25 cellular contexts compared by ENCODE assay signal in genomic region chr4:153798901-153799707, GRCh38. TPM values are rescaled to one million over a fixed set of nuclear protein-coding genes. Genes with fewer than 3 reads are reported as not detected.
DNase-seq lines count a peak whose midpoint lies in the region; FAIRE-seq and TF ChIP-seq lines count a peak whose summit lies in the region.
"Had no signal": no experiment of that assay in that cellular context is flagged by ENCODE, and none has a peak within 500 bp of the region (broad histone marks: within the 10 kb centered on the region; RNA-seq: fewer than 3 reads in every experiment).

No MANE protein-coding gene starts in this region.

- H3K4me3 ChIP-seq in BLaER1 treated with 17β-estradiol and CSF1 and Interleukin-3, amounts not matched to agents 10 nM and 100 nM = no peak overlapping the region
- H3K4me3 ChIP-seq in WERI-Rb-1 (ENCODE audit: low read depth, low read length) (no peak overlapping the region), hepatocyte (no peak overlapping the region)
- H3K4me3 ChIP-seq: GM12878, GM23338, PC-9, SJCRH30 had no signal

- no peaks in the 10 kb centered on the region for H3K36me3 ChIP-seq in BLaER1 treated with 17β-estradiol and CSF1 and Interleukin-3, amounts not matched to agents 10 nM and 100 nM
- H3K36me3 ChIP-seq in WERI-Rb-1 (no peaks in the 10 kb centered on the region), hepatocyte (replicated peaks; ENCODE audit: insufficient read depth, low read depth) (no peaks in the 10 kb centered on the region)
- H3K36me3 ChIP-seq: SJCRH30 had no signal

- TF ChIP-seq CTCF in WERI-Rb-1 (IDR thresholded peaks at IDR 0.05; ENCODE audit: low read depth, low read length) (no peak), hepatocyte (IDR thresholded peaks at IDR 0.05; ENCODE audit: poor library complexity) (no peak)

- no peak overlapping the region for H3K4me3 Mint-ChIP-seq in immature natural killer cell
- H3K4me3 Mint-ChIP-seq: CD4-positive, alpha-beta memory T cell; GM23338 had no signal

- H3K27ac ChIP-seq in BLaER1 treated with 17β-estradiol and CSF1 and Interleukin-3, amounts not matched to agents 10 nM and 100 nM = no peak overlapping the region
- H3K27ac ChIP-seq in WERI-Rb-1 = peak overlapping the region; percentile 2; the same call in 1 of the 2 replicates
- H3K27ac ChIP-seq in hepatocyte = no peak overlapping the region
- H3K27ac ChIP-seq: HL-60, PC-9, SJCRH30 had no signal

- no peak overlapping the region for H2AFZ ChIP-seq in hepatocyte
- H2AFZ ChIP-seq: GM23338, PC-9 had no signal

- peaks cover 9 to 20% (median 12%) of the 10 kb centered on the region in 3 donors for H3K27me3 Mint-ChIP-seq in immature natural killer cell (ENCODE audit: low read depth in 3 of 3)

- H3K27ac Mint-ChIP-seq in immature natural killer cell = no peak overlapping the region
- H3K27ac Mint-ChIP-seq: CD4-positive, alpha-beta memory T cell; GM23338 had no signal

- peaks cover 0 to 2% (median 0%) of the 10 kb centered on the region in 6 donors for H3K9me3 Mint-ChIP-seq in immature natural killer cell
- H3K9me3 Mint-ChIP-seq: CD4-positive, alpha-beta memory T cell; GM23338 had no signal

- H3K27me3 ChIP-seq in BLaER1 treated with 17β-estradiol and CSF1 and Interleukin-3, amounts not matched to agents 10 nM and 100 nM = 0 out of 22 replicates have a peak, but pooled peaks cover 0 to 3% (median 0%) of the 10 kb centered on the region in 11 experiments
- no peaks in the 10 kb centered on the region for H3K27me3 ChIP-seq in WERI-Rb-1 (ENCODE audit: insufficient read depth, low read depth, severe bottlenecking)
- H3K27me3 ChIP-seq in hepatocyte = peaks cover 11% of the 10 kb centered on the region
- H3K27me3 ChIP-seq: SJCRH30 had no signal

- H3K4me1 Mint-ChIP-seq in immature natural killer cell = no peaks in the 10 kb centered on the region
- H3K4me1 Mint-ChIP-seq: CD4-positive, alpha-beta memory T cell had no signal

- H3K9me2 ChIP-seq in hepatocyte (replicated peaks; ENCODE audit: insufficient read depth) = no peaks in the 10 kb centered on the region

- 82% methylated on average over 3 of the region's 3 CpGs for WGBS in hepatocyte (ENCODE audit: low lambda C conversion rate, missing lambda C conversion rate)

- no peaks in the 10 kb centered on the region for H4K20me1 ChIP-seq in BLaER1 treated with 17β-estradiol and CSF1 and Interleukin-3, amounts not matched to agents 10 nM and 100 nM
- no peaks in the 10 kb centered on the region for H4K20me1 ChIP-seq in hepatocyte (ENCODE audit: insufficient read depth, poor library complexity, severe bottlenecking)

- no peaks in the 10 kb centered on the region for H3K79me2 ChIP-seq in hepatocyte

- H3K36me3 Mint-ChIP-seq in immature natural killer cell = no peaks in the 10 kb centered on the region
- H3K36me3 Mint-ChIP-seq: CD4-positive, alpha-beta memory T cell had no signal

- DNase-seq in WERI-Rb-1 (no peak), hepatocyte (ENCODE audit: low spot score) (no peak), HTR-8/SVneo (ENCODE audit: insufficient read length, low spot score) (no peak), Ammon's horn (ENCODE audit: low spot score) (no peak), germinal center (ENCODE audit: low spot score) (no peak), immature natural killer cell (no peak)
- DNase-seq: C1 segment of cervical spinal cord; Caco-2; CD4-positive, alpha-beta memory T cell; HCEC 1CT; NCI-H1092; NCI-H1436; NCI-H187; NCI-H2081 treated with DMSO at 0.1 percent for 48 hours; NCI-H524; NCI-H748 treated with DMSO at 0.1 percent for 48 hours; NK-92 treated with Interleukin-12 subunit alpha and Interleukin-12 subunit beta, amount 100 ng/mL, for 24 hours; PC-9; SJCRH30 had no signal

- no peak overlapping the region for H3K9ac ChIP-seq in BLaER1 treated with 17β-estradiol and CSF1 and Interleukin-3, amounts not matched to agents 10 nM and 100 nM

- H3K9me3 ChIP-seq in BLaER1 treated with 17β-estradiol and CSF1 and Interleukin-3, amounts not matched to agents 10 nM and 100 nM (replicated peaks in 1 of 11) = no peaks in the 10 kb centered on the region
- no peaks in the 10 kb centered on the region for H3K9me3 ChIP-seq in WERI-Rb-1 (ENCODE audit: severe bottlenecking)
- no peaks in the 10 kb centered on the region for H3K9me3 ChIP-seq in hepatocyte (ENCODE audit: low read depth)
- H3K9me3 ChIP-seq: Caco-2, SJCRH30 had no signal

- H3K4me2 ChIP-seq in BLaER1 treated with 17β-estradiol and CSF1 and Interleukin-3, amounts not matched to agents 10 nM and 100 nM = peak overlapping the region in 9 of 11 experiments; percentile 13 to 46 (median 34); a peak in 14 of 22 replicates
- peak overlapping the region; percentile 2 for H3K4me2 ChIP-seq in hepatocyte
- H3K4me2 ChIP-seq: GM23338, PC-9 had no signal

- H3K4me1 ChIP-seq in BLaER1 treated with 17β-estradiol and CSF1 and Interleukin-3, amounts not matched to agents 10 nM and 100 nM = peaks cover 4 to 10% (median 6%) of the 10 kb centered on the region in 10 experiments; a peak in 13 of 20 replicates
- H3K4me1 ChIP-seq in hepatocyte (ENCODE audit: insufficient read depth) = peaks cover 8% of the 10 kb centered on the region
- H3K4me1 ChIP-seq: SJCRH30 had no signal

- no peak for FAIRE-seq in HTR-8/SVneo (lab: Jason Lieb, UNC)
- FAIRE-seq: G401.6, GM12878 had no signal

RNA-seq across cellular contexts. Expression of gene SFRP2, which starts 10.2 kb away (rescaled TPM):
- 8.0 and 15.0 TPM in 2 replicates for total RNA-seq in hepatocyte
- polyA plus RNA-seq in hepatocyte = 42.8 and 50.0 TPM in 2 replicates
- not detected for polyA plus RNA-seq in immature natural killer cell
- total RNA-seq: Caco-2; CD4-positive, alpha-beta memory T cell; PC-9; Right ventricle myocardium inferior; SJCRH30 had no signal
- polyA plus RNA-seq: CD4-positive, alpha-beta memory T cell had no signal

RNA-seq across cellular contexts. Expression of gene RNF175, which starts 39.3 kb away (rescaled TPM):
- 2.1 and 2.8 TPM in 2 replicates for total RNA-seq in hepatocyte
- polyA plus RNA-seq in hepatocyte (2.6 and 2.8 TPM in 2 replicates), immature natural killer cell (not detected)
- total RNA-seq: Caco-2, GM12878, PC-9, SJCRH30 had no signal
- polyA plus RNA-seq: GM12878 had no signal

Comparison
In these comparisons a context has a peak if more than half of its experiments do, and no peak if none do; other contexts are left out.
1. RNA of gene SFRP2, which starts 10.2 kb away (polyA plus RNA-seq): 42.8 to 50.0 TPM in hepatocyte; not detected in immature natural killer cell; every median in the first group is over 10 times any median in the second.